8 cellular contexts compared by ENCODE assay signal in genomic region chr1:65067491-65068201, GRCh38.
A peak's percentile ranks its signal among the peaks of the same experiment; 100 is the strongest.
DNase-seq lines count a peak whose midpoint lies in the region; ATAC-seq and TF ChIP-seq lines count a peak whose summit lies in the region.

No MANE protein-coding gene starts in this region.

- H3K4me3 Mint-ChIP-seq in activated naive CD8-positive, alpha-beta T cell treated with anti-CD3 and anti-CD28 coated beads for 36 hours: peak overlapping the region; percentile 91
- H3K4me3 Mint-ChIP-seq in neural progenitor cell: peak overlapping the region; percentile 94

- peaks cover 51% of the 10 kb centered on the region for H3K4me1 Mint-ChIP-seq in activated naive CD8-positive, alpha-beta T cell treated with anti-CD3 and anti-CD28 coated beads for 36 hours
- peaks cover 30% of the 10 kb centered on the region for H3K4me1 Mint-ChIP-seq in neural progenitor cell

- H3K9me3 Mint-ChIP-seq in activated naive CD8-positive, alpha-beta T cell treated with anti-CD3 and anti-CD28 coated beads for 36 hours: no peaks in the 10 kb centered on the region
- H3K9me3 Mint-ChIP-seq in neural progenitor cell: no peaks in the 10 kb centered on the region

- TF ChIP-seq POLR2A in testis (IDR thresholded peaks at IDR 0.05): no peak

- H3F3A ChIP-seq in Loucy (ENCODE audit: low read depth) (peaks cover 12% of the 10 kb centered on the region), neural progenitor cell (ENCODE audit: low read depth) (peaks cover 23% of the 10 kb centered on the region)

- intact Hi-C loops in testis (cut with DNase I; ENCODE audit: low total_unique reads): no loop called here

- peak; percentile 41 for ATAC-seq in GM21576 (IDR thresholded peaks at IDR 0.05; ENCODE audit: unreplicated experiment)

- no peaks in the 10 kb centered on the region for H3K9me2 ChIP-seq in Loucy (replicated peaks; ENCODE audit: low read depth, low read length)

- H3K9ac ChIP-seq in Loucy (ENCODE audit: low read depth, low read length, poor library complexity, severe bottlenecking) (peak overlapping the region; percentile 89), neural progenitor cell (no peak overlapping the region)

- no peaks in the 10 kb centered on the region for H3K36me3 Mint-ChIP-seq in activated naive CD8-positive, alpha-beta T cell treated with anti-CD3 and anti-CD28 coated beads for 36 hours
- H3K36me3 Mint-ChIP-seq in neural progenitor cell: no peaks in the 10 kb centered on the region

- DNase-seq in COLO829 (ENCODE audit: low spot score): peak; percentile 61
- peak; percentile 89 for DNase-seq in SK-MEL-5 (ENCODE audit: low read depth, low spot score)
- DNase-seq in activated naive CD8-positive, alpha-beta T cell treated with anti-CD3 and anti-CD28 coated beads for 36 hours: peak; percentile 51
- peak; percentile 63 for DNase-seq in glomerular endothelial cell (ENCODE audit: extremely low read depth, low read depth, low spot score)
- peak; percentile 88 for DNase-seq in neural progenitor cell (ENCODE audit: low spot score)
- peak; percentile 84 for DNase-seq in testis

- H3K27ac ChIP-seq in neural progenitor cell (no peak overlapping the region), testis (peak overlapping the region; percentile 99 to 100)

- H3K36me3 ChIP-seq in Loucy (ENCODE audit: insufficient read depth, low read length) (no peaks in the 10 kb centered on the region), neural progenitor cell (no peaks in the 10 kb centered on the region), testis (ENCODE audit: low read depth, missing control alignments) (no peaks in the 10 kb centered on the region)

- no peaks in the 10 kb centered on the region for H3K27me3 ChIP-seq in Loucy (ENCODE audit: insufficient read depth, low read length, poor library complexity, severe bottlenecking)
- peaks cover 27% of the 10 kb centered on the region for H3K27me3 ChIP-seq in neural progenitor cell
- H3K27me3 ChIP-seq in testis: no peaks in the 10 kb centered on the region

- H3K4me3 ChIP-seq in Loucy (ENCODE audit: low read length, poor library complexity, severe bottlenecking): peak overlapping the region; percentile 92
- H3K4me3 ChIP-seq in neural progenitor cell: peak overlapping the region; percentile 98
- peak overlapping the region; percentile 84 to 93 for H3K4me3 ChIP-seq in testis

- peak overlapping the region; percentile 80 for H2AFZ ChIP-seq in Loucy (ENCODE audit: low read length)
- H2AFZ ChIP-seq in neural progenitor cell (replicated peaks): peak overlapping the region; percentile 96

- TF ChIP-seq CTCF in Loucy (conservative IDR thresholded peaks at IDR 0.05; ENCODE audit: low read length) (no peak), neural progenitor cell (IDR thresholded peaks at IDR 0.05) (no peak), testis (IDR thresholded peaks at IDR 0.05) (no peak)

- H4K20me1 ChIP-seq in Loucy (ENCODE audit: insufficient read depth, low read length, poor library complexity, severe bottlenecking) (peaks cover 23% of the 10 kb centered on the region), neural progenitor cell (ENCODE audit: low read depth) (peaks cover 30% of the 10 kb centered on the region)

- 1% methylated on average over 26 to 37 of the region's 61 CpGs for WGBS in testis, 2 donors

- in situ Hi-C loops in SK-MEL-5 (cut with HindIII; ENCODE audit: low pct_unique_long_range_greater_than_20kb, low sequenced_read_pairs): no loop called here

- H3K9me3 ChIP-seq in Loucy (ENCODE audit: insufficient read depth, low read depth, low read length) (no peaks in the 10 kb centered on the region), neural progenitor cell (ENCODE audit: low read depth) (no peaks in the 10 kb centered on the region), testis (no peaks in the 10 kb centered on the region)

- peaks cover 37% of the 10 kb centered on the region for H3K4me1 ChIP-seq in Loucy (ENCODE audit: insufficient read depth, low read length, poor library complexity, severe bottlenecking)
- H3K4me1 ChIP-seq in neural progenitor cell: peaks cover 12% of the 10 kb centered on the region
- H3K4me1 ChIP-seq in testis: no peaks in the 10 kb centered on the region

- peaks cover 58% of the 10 kb centered on the region for H3K79me2 ChIP-seq in Loucy (ENCODE audit: insufficient read depth, low read length)
- H3K79me2 ChIP-seq in neural progenitor cell (ENCODE audit: low read depth): peaks cover 36% of the 10 kb centered on the region

- H3K27me3 Mint-ChIP-seq in activated naive CD8-positive, alpha-beta T cell treated with anti-CD3 and anti-CD28 coated beads for 36 hours: no peaks in the 10 kb centered on the region
- H3K27me3 Mint-ChIP-seq in neural progenitor cell (ENCODE audit: insufficient read depth, low read depth): peaks cover 16% of the 10 kb centered on the region

- peak overlapping the region; percentile 79 for H3K4me2 ChIP-seq in Loucy (ENCODE audit: low read depth, low read length, poor library complexity, severe bottlenecking)
- H3K4me2 ChIP-seq in neural progenitor cell: peak overlapping the region; percentile 91

- H3K27ac Mint-ChIP-seq in activated naive CD8-positive, alpha-beta T cell treated with anti-CD3 and anti-CD28 coated beads for 36 hours: peak overlapping the region; percentile 98
- peak overlapping the region; percentile 96 for H3K27ac Mint-ChIP-seq in neural progenitor cell
